19 cellular contexts compared by ENCODE assay signal in the genomic region with DNA sequence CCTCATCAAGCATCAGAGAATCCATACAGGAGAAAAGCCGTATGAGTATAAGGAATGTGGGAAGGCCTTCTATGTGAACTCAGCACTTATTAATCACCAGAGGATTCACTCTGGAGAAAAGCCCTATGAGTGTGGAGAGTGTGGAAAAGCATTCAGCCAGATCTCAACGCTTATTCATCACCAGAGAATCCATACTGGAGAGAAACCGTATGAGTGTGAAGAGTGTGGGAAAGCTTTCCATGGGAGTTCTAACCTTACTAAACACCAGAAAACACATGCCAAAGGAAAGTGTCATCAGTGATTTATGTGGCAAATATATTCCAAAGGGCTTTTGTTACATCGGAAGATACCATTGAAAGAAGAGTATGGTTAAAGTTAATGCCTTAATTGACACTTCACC. TPM values are rescaled to one million over a fixed set of nuclear protein-coding genes. Genes with fewer than 3 reads are reported as not detected.
DNase-seq lines count a peak whose midpoint lies in the region; ATAC-seq and TF ChIP-seq lines count a peak whose summit lies in the region.
"Had no signal": no experiment of that assay in that cellular context is flagged by ENCODE, and none has a peak within 500 bp of the region (broad histone marks: within the 10 kb centered on the region; RNA-seq: fewer than 3 reads in every experiment).

No MANE protein-coding gene starts in this region.

- CTCF ChIA-PET in PC-3 (lab: Charles Lee) = no interaction called here

- POLR2A ChIA-PET in PC-3 (lab: Charles Lee; ENCODE audit: unreplicated experiment) = no interaction called here

- ATAC-seq in PC-3 = no peak
- ATAC-seq in HG02973 (IDR thresholded peaks at IDR 0.05; ENCODE audit: unreplicated experiment) = no peak
- ATAC-seq in GM21529 (IDR thresholded peaks at IDR 0.05; ENCODE audit: unreplicated experiment) = no peak
- ATAC-seq in esophagus mucosa = no peak
- ATAC-seq in HG03135 (IDR thresholded peaks at IDR 0.05; ENCODE audit: unreplicated experiment) = no peak
- ATAC-seq: left cardiac atrium, right cardiac atrium had no signal

- H3K9me3 ChIP-seq in PC-3 (ENCODE audit: low read length) = 0 out of 2 replicates have a peak, but pooled peaks cover 9% of the 10 kb centered on the region

- no peaks in the 10 kb centered on the region for H3K9me2 ChIP-seq in PC-3 (replicated peaks; ENCODE audit: low read length)

- no peaks in the 10 kb centered on the region for H3F3A ChIP-seq in PC-3 (ENCODE audit: low read length, unreplicated experiment)

- in situ Hi-C loops in Caki2 (cut with HindIII; ENCODE audit: low pct_unique_long_range_greater_than_20kb, low sequenced_read_pairs) = no loop called here

- no peak overlapping the region for H3K4me2 ChIP-seq in PC-3 (ENCODE audit: low read length)

- peak; percentile 30 for DNase-seq in Caki2 (ENCODE audit: low read depth)
- DNase-seq in PC-3 = peak; percentile 59
- peak; percentile 54 for DNase-seq in dedifferentiated amniotic fluid mesenchymal stem cell (ENCODE audit: extremely low spot score)
- DNase-seq in myocyte (ENCODE audit: low read depth) = peak; percentile 15
- DNase-seq: C1 segment of cervical spinal cord; effector CD8-positive, alpha-beta T cell; head of caudate nucleus; left cardiac atrium; NCI-H2029; NCI-H748 treated with DMSO at 0.1 percent for 48 hours; nephron progenitor cell; right cardiac atrium; SHP77; stimulated activated CD4-positive, alpha-beta T cell treated with anti-CD3 and anti-CD28 coated beads, Interleukin-2, amount 100 ng/mL, for 48 hours; T1000 had no signal

- intact Hi-C loops in PC-3 (cut with micrococcal nuclease) = no loop called here

- no peaks in the 10 kb centered on the region for H3K27me3 ChIP-seq in PC-3 (ENCODE audit: low read length)

- BruUV-seq in PC-3 (replicated peaks; lab: Mats Ljungman, UMichigan) = no TSS peak

- H3K4me3 ChIP-seq in PC-3 (ENCODE audit: low read length) = no peak overlapping the region

- H2AFZ ChIP-seq in PC-3 (ENCODE audit: low read length) = no peak overlapping the region

- no peak overlapping the region for H3K9ac ChIP-seq in PC-3 (ENCODE audit: low read length)

- H3K27ac ChIP-seq in PC-3 (ENCODE audit: low read length) = peak overlapping the region; percentile 42

- no peaks in the 10 kb centered on the region for H3K79me2 ChIP-seq in PC-3 (ENCODE audit: low read length)

- no peak for TF ChIP-seq CTCF in PC-3 (conservative IDR thresholded peaks at IDR 0.05; ENCODE audit: low read depth, low read length)

- no peaks in the 10 kb centered on the region for H3K36me3 ChIP-seq in PC-3 (ENCODE audit: low read depth, low read length)

- H4K20me1 ChIP-seq in PC-3 (ENCODE audit: low read length) = no peaks in the 10 kb centered on the region

- H3K4me1 ChIP-seq in PC-3 (ENCODE audit: insufficient read depth, low read length) = 0 out of 2 replicates have a peak, but pooled peaks cover 5% of the 10 kb centered on the region

RNA-seq across cellular contexts. Expression of a gene that starts 25.4 kb away (rescaled TPM):
- 6.9 TPM in 2 replicates for total RNA-seq in Caki2 (2014; rRNA removed; shearing (Covaris generic); ENCODE audit: low replicate concordance)
- total RNA-seq in PC-3 (2014; rRNA removed) = 10.3 and 12.0 TPM in 2 replicates
- 23.8 and 26.4 TPM in 2 replicates for total RNA-seq in myocyte
- polyA plus RNA-seq in myocyte (2012) = 10.4 TPM
- total RNA-seq in esophagus mucosa = 6.6 TPM

RNA-seq across cellular contexts. Expression of a gene that starts 42.7 kb away (rescaled TPM):
- total RNA-seq in Caki2 (2014; rRNA removed; shearing (Covaris generic); ENCODE audit: low replicate concordance) = 0.88 and 4.8 TPM in 2 replicates
- total RNA-seq in PC-3 (2014; rRNA removed) = 4.5 and 8.1 TPM in 2 replicates
- total RNA-seq in myocyte = 1.2 and 3.2 TPM in 2 replicates
- 2.4 TPM for polyA plus RNA-seq in myocyte (2012)
- 2.9 TPM for total RNA-seq in esophagus mucosa

RNA-seq across cellular contexts. Expression of a gene that starts 58.0 kb away (rescaled TPM):
- 11.3 and 17.1 TPM in 2 replicates for total RNA-seq in Caki2 (2014; rRNA removed; shearing (Covaris generic); ENCODE audit: low replicate concordance)
- total RNA-seq in PC-3 (2014; rRNA removed) (10.8 and 11.7 TPM in 2 replicates), myocyte (18.1 and 19.5 TPM in 2 replicates), esophagus mucosa (6.4 TPM)
- polyA plus RNA-seq in myocyte (2012) = 11.7 TPM
